2 cellular contexts compared by ENCODE assay signal in genomic region chr1:1225238-1225845, GRCh38.
A peak's percentile ranks its signal among the peaks of the same experiment; 100 is the strongest.
TF ChIP-seq lines count a peak whose summit lies in the region.

No MANE protein-coding gene starts in this region.

TF ChIP-seq in GM23338, 12 proteins besides CTCF, POLR2A, EP300 and RAD21:
- no peak for TF ChIP-seq ZNF331 (CRISPR knock-in tag; IDR thresholded peaks at IDR 0.05; ENCODE audit: low read depth)
- no peak for TF ChIP-seq ZNF462 (CRISPR knock-in tag; IDR thresholded peaks at IDR 0.05)
- no peak for TF ChIP-seq ZNF114 (CRISPR knock-in tag; IDR thresholded peaks at IDR 0.05)
- no peak for TF ChIP-seq ETS1 (IDR thresholded peaks at IDR 0.05)
- no peak for TF ChIP-seq POLR2AphosphoS5 (IDR thresholded peaks at IDR 0.05; ENCODE audit: low read depth)
- TF ChIP-seq CREB1 (CRISPR knock-in tag; IDR thresholded peaks at IDR 0.05; ENCODE audit: low read depth), result no peak
- no peak for TF ChIP-seq NANOG (IDR thresholded peaks at IDR 0.05; ENCODE audit: borderline replicate concordance)
- TF ChIP-seq EZH2phosphoT487 (IDR thresholded peaks at IDR 0.05; ENCODE audit: unreplicated experiment), result no peak
- TF ChIP-seq STAT1 (IDR thresholded peaks at IDR 0.05; ENCODE audit: unreplicated experiment), result no peak
- no peak for TF ChIP-seq JUNB (IDR thresholded peaks at IDR 0.05; ENCODE audit: unreplicated experiment)

TF ChIP-seq in K562, 482 proteins besides CTCF, POLR2A, EP300 and RAD21:
- TF ChIP-seq SAFB (IDR thresholded peaks at IDR 0.05; ENCODE audit: borderline replicate concordance, low read depth, low read length) (no peak), RBFOX2 (IDR thresholded peaks at IDR 0.05; ENCODE audit: low read depth, low read length) (peak; percentile 67), POLR2G (IDR thresholded peaks at IDR 0.05; ENCODE audit: low read depth, low read length) (peak; percentile 62)
